In the genomic region with DNA sequence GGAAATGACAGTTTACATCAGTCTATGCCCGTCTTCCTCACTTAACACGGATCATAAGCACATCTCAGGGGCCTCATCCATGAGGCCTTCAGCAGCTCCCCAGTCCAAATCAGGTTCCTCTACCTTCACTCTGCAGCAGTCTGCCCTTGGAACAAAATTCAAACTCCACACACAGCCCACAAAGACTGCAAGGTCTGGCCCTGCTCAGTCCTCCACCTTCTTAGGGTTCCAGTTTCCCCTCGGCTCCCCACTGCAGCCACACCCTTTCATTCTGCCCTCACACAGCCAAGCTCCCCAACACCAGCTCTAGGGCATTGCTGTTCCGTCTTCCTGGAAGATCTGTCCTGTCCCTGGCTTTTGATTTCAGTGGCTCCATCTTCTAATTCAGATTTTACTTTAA, we compare ENCODE assay signal across 23 cellular contexts.
"Had no signal": no experiment of that assay in that cellular context is flagged by ENCODE, and none has a peak within 500 bp of the region (broad histone marks: within the 10 kb centered on the region; RNA-seq: fewer than 3 reads in every experiment).

No MANE protein-coding gene starts in this region.

- H3K36me3 ChIP-seq: colonic mucosa, esophagus squamous epithelium, gastrocnemius medialis, heart left ventricle, left lung, lower lobe of right lung had no signal

- H3K27ac ChIP-seq: colonic mucosa, epithelial cell of prostate, esophagus squamous epithelium, gastrocnemius medialis, heart left ventricle, hepatocyte, left lung, lower lobe of right lung had no signal

- H3K9me3 ChIP-seq: colonic mucosa, esophagus squamous epithelium, gastrocnemius medialis, heart left ventricle, left lung, lower lobe of right lung had no signal

- H3K79me2 ChIP-seq: hepatocyte had no signal

- DNase-seq: cerebellar nuclear complex; colonic mucosa; cortex of kidney; effector CD8-positive, alpha-beta T cell; effector memory CD8-positive, alpha-beta T cell; endodermal cell; erythroblast; esophagus squamous epithelium; foreskin fibroblast; foreskin melanocyte; gastrocnemius medialis; hypothalamus; immature natural killer cell; islet precursor cell; left cardiac atrium; left lung; lower lobe of right lung; mesenchymal stem cell; midbrain had no signal

- H3K27me3 ChIP-seq: colonic mucosa, gastrocnemius medialis, hepatocyte, left lung had no signal

- H3K4me2 ChIP-seq: hepatocyte had no signal

- ATAC-seq: effector memory CD8-positive, alpha-beta T cell; esophagus mucosa; gastrocnemius medialis; heart left ventricle; left cardiac atrium; left lung; lower lobe of right lung had no signal

- H2AFZ ChIP-seq: hepatocyte had no signal

- H3K4me1 ChIP-seq: colonic mucosa, esophagus squamous epithelium, gastrocnemius medialis, heart left ventricle, left lung, lower lobe of right lung had no signal

- H3K4me3 ChIP-seq: colonic mucosa, esophagus squamous epithelium, gastrocnemius medialis, heart left ventricle, hepatocyte, left lung, lower lobe of right lung had no signal
